ENCODE assay signal across 14 cellular contexts in the genomic region with DNA sequence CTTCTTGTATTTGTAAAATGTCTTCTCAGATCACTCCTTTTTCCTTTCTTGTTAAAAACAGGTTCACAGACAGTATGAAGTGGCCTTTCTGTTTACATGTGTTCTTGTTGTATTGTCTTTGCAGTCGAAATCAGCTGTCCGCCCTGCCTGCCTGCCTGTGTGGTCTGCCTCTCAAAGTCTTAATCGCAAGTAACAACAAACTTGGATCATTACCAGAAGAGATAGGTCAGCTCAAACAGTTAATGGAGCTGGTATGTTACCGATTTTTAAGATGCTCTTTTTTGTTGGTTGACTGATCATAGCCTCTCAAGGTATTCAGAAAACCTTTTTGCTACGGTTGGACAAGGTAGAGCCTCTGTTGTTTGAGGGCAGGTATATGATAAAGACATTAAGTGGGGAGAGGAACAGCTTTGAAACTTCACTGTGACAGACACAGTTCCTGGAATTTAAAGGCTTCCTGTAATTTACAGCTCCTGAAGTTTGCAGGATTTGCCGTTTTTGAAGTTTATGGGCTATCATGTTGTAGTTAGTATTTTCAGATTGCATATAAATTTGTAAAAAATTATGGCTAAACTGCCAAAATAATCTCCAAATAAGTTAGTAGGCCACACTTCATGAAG.
DNase-seq lines count a peak whose midpoint lies in the region; ATAC-seq, FAIRE-seq and TF ChIP-seq lines count a peak whose summit lies in the region.
"Had no signal": no experiment of that assay in that cellular context is flagged by ENCODE, and none has a peak within 500 bp of the region (broad histone marks: within the 10 kb centered on the region; RNA-seq: fewer than 3 reads in every experiment).

No MANE protein-coding gene starts in this region.

- ATAC-seq in naive thymus-derived CD8-positive, alpha-beta T cell, result no peak
- ATAC-seq in GM19467 (IDR thresholded peaks at IDR 0.05; ENCODE audit: unreplicated experiment), result no peak
- ATAC-seq in pancreas, result no peak

- no peaks in the 10 kb centered on the region for H3K9me3 Mint-ChIP-seq in T-helper 1 cell treated with Interleukin-12 subunit alpha and Interleukin-12 subunit beta and Interleukin-4 antibody, amounts not matched to agents 30 μg/mL and 1 μg/mL, for 36 hours
- no peaks in the 10 kb centered on the region for H3K9me3 Mint-ChIP-seq in activated naive CD8-positive, alpha-beta T cell (ENCODE audit: low read depth)
- no peaks in the 10 kb centered on the region for H3K9me3 Mint-ChIP-seq in naive thymus-derived CD8-positive, alpha-beta T cell

- no peak for TF ChIP-seq CTCF in pancreas (IDR thresholded peaks at IDR 0.05)

- peak overlapping the region; percentile 87 for H3K27ac Mint-ChIP-seq in T-helper 1 cell treated with Interleukin-12 subunit alpha and Interleukin-12 subunit beta and Interleukin-4 antibody, amounts not matched to agents 30 μg/mL and 1 μg/mL, for 36 hours
- peak overlapping the region; percentile 35 for H3K27ac Mint-ChIP-seq in activated naive CD8-positive, alpha-beta T cell
- peak overlapping the region in 9 of 10 donors; percentile 38 to 93 (median 81) for H3K27ac Mint-ChIP-seq in naive thymus-derived CD8-positive, alpha-beta T cell

- peaks cover 27% of the 10 kb centered on the region for H3K36me3 Mint-ChIP-seq in T-helper 1 cell treated with Interleukin-12 subunit alpha and Interleukin-12 subunit beta and Interleukin-4 antibody, amounts not matched to agents 30 μg/mL and 1 μg/mL, for 36 hours (ENCODE audit: low read depth)
- H3K36me3 Mint-ChIP-seq in activated naive CD8-positive, alpha-beta T cell, result peaks cover 10% of the 10 kb centered on the region
- H3K36me3 Mint-ChIP-seq in naive thymus-derived CD8-positive, alpha-beta T cell, result peaks cover 0 to 17% (median 12%) of the 10 kb centered on the region in 3 donors

- no peaks in the 10 kb centered on the region for H3K27me3 Mint-ChIP-seq in T-helper 1 cell treated with Interleukin-12 subunit alpha and Interleukin-12 subunit beta and Interleukin-4 antibody, amounts not matched to agents 30 μg/mL and 1 μg/mL, for 36 hours (ENCODE audit: low read depth)
- H3K27me3 Mint-ChIP-seq in activated naive CD8-positive, alpha-beta T cell, result no peaks in the 10 kb centered on the region
- H3K27me3 Mint-ChIP-seq in naive thymus-derived CD8-positive, alpha-beta T cell, result no peaks in the 10 kb centered on the region

- no peak for FAIRE-seq in pancreas (lab: Jason Lieb, UNC)
- FAIRE-seq: small intestine had no signal

- 77 to 82% methylated on average over 6 of the region's 6 CpGs for WGBS in pancreas, 2 donors

- H3K4me1 Mint-ChIP-seq in T-helper 1 cell treated with Interleukin-12 subunit alpha and Interleukin-12 subunit beta and Interleukin-4 antibody, amounts not matched to agents 30 μg/mL and 1 μg/mL, for 36 hours (ENCODE audit: low read depth), result peaks cover 46% of the 10 kb centered on the region
- H3K4me1 Mint-ChIP-seq in activated naive CD8-positive, alpha-beta T cell (ENCODE audit: low read depth), result peaks cover 47% of the 10 kb centered on the region
- peaks cover 25 to 54% (median 49%) of the 10 kb centered on the region in 4 donors for H3K4me1 Mint-ChIP-seq in naive thymus-derived CD8-positive, alpha-beta T cell

- intact Hi-C loops in pancreas (cut with DNase I), result no loop called here

- no peaks in the 10 kb centered on the region for H3K9me3 ChIP-seq in pancreas
- H3K9me3 ChIP-seq: lower lobe of right lung, tibial nerve had no signal

- no peak for DNase-seq in T-helper 1 cell
- peak in 48 of 76 experiments; percentile 1 to 70 (median 24) for DNase-seq in HUDEP-2 (lab: John Stamatoyannopoulos, UW; ENCODE audit: unreplicated experiment in 76 of 76)
- no peak for DNase-seq in naive thymus-derived CD8-positive, alpha-beta T cell
- no peak for DNase-seq in pancreas
- no peak for DNase-seq in effector CD8-positive, alpha-beta T cell (lab: John Stamatoyannopoulos, UW)
- DNase-seq: 8988T, Calu3, lower lobe of right lung, NCI-H2029 treated with DMSO at 0.1 percent for 48 hours, small intestine had no signal

- H3K27ac ChIP-seq in pancreas, result no peak overlapping the region

- H3K4me1 ChIP-seq in pancreas, result peaks cover 13 to 28% (median 14%) of the 10 kb centered on the region in 3 donors

- no peaks in the 10 kb centered on the region for H3K27me3 ChIP-seq in pancreas
- H3K27me3 ChIP-seq: tibial nerve had no signal

- POLR2A ChIA-PET in naive thymus-derived CD8-positive, alpha-beta T cell (lab: Charles Lee), result no interaction called here

- no peaks in the 10 kb centered on the region for H3K36me3 ChIP-seq in pancreas

- peak overlapping the region; percentile 67 for H3K4me3 Mint-ChIP-seq in T-helper 1 cell treated with Interleukin-12 subunit alpha and Interleukin-12 subunit beta and Interleukin-4 antibody, amounts not matched to agents 30 μg/mL and 1 μg/mL, for 36 hours
- H3K4me3 Mint-ChIP-seq in activated naive CD8-positive, alpha-beta T cell, result peak overlapping the region; percentile 72
- H3K4me3 Mint-ChIP-seq in naive thymus-derived CD8-positive, alpha-beta T cell, result peak overlapping the region; percentile 49 to 79 (median 69)

- H3K4me3 ChIP-seq in pancreas, result no peak overlapping the region

Comparison
In these comparisons a context has a peak if more than half of its experiments do, and no peak if none do; other contexts are left out.
1. H3K27ac Mint-ChIP-seq: peak in every context shown above with its lines; median percentile 87 in T-helper 1 cell treated with Interleukin-12 subunit alpha and Interleukin-12 subunit beta and Interleukin-4 antibody, amounts not matched to agents 30 μg/mL and 1 μg/mL, for 36 hours; 81 in naive thymus-derived CD8-positive, alpha-beta T cell; 35 in activated naive CD8-positive, alpha-beta T cell.
2. DNase-seq: peak in HUDEP-2 (48 of 76); none in T-helper 1 cell (0 of 5), naive thymus-derived CD8-positive, alpha-beta T cell (0 of 10), pancreas (0 of 6) and effector CD8-positive, alpha-beta T cell (single experiment).
3. Peak in every context shown above with its lines, with median percentiles within 50 percentile points of each other: H3K4me3 Mint-ChIP-seq.